Comparison of ENCODE assay signal across 1 cellular context in genomic region chr15:39447881-39448280, GRCh38.
TF ChIP-seq lines count a peak whose summit lies in the region.

No MANE protein-coding gene starts in this region.

TF ChIP-seq in GM23338, 12 proteins besides CTCF, POLR2A, EP300 and RAD21 (continued from another document):
- TF ChIP-seq ZNF331 (CRISPR knock-in tag; IDR thresholded peaks at IDR 0.05; ENCODE audit: low read depth) (no peak), STAT1 (IDR thresholded peaks at IDR 0.05; ENCODE audit: unreplicated experiment) (no peak), EZH2phosphoT487 (IDR thresholded peaks at IDR 0.05; ENCODE audit: unreplicated experiment) (no peak), POLR2AphosphoS5 (IDR thresholded peaks at IDR 0.05; ENCODE audit: low read depth) (no peak), ZNF114 (CRISPR knock-in tag; IDR thresholded peaks at IDR 0.05) (no peak), NANOG (IDR thresholded peaks at IDR 0.05; ENCODE audit: borderline replicate concordance) (no peak), JUNB (IDR thresholded peaks at IDR 0.05; ENCODE audit: unreplicated experiment) (no peak)
- TF ChIP-seq, protein P1, sequence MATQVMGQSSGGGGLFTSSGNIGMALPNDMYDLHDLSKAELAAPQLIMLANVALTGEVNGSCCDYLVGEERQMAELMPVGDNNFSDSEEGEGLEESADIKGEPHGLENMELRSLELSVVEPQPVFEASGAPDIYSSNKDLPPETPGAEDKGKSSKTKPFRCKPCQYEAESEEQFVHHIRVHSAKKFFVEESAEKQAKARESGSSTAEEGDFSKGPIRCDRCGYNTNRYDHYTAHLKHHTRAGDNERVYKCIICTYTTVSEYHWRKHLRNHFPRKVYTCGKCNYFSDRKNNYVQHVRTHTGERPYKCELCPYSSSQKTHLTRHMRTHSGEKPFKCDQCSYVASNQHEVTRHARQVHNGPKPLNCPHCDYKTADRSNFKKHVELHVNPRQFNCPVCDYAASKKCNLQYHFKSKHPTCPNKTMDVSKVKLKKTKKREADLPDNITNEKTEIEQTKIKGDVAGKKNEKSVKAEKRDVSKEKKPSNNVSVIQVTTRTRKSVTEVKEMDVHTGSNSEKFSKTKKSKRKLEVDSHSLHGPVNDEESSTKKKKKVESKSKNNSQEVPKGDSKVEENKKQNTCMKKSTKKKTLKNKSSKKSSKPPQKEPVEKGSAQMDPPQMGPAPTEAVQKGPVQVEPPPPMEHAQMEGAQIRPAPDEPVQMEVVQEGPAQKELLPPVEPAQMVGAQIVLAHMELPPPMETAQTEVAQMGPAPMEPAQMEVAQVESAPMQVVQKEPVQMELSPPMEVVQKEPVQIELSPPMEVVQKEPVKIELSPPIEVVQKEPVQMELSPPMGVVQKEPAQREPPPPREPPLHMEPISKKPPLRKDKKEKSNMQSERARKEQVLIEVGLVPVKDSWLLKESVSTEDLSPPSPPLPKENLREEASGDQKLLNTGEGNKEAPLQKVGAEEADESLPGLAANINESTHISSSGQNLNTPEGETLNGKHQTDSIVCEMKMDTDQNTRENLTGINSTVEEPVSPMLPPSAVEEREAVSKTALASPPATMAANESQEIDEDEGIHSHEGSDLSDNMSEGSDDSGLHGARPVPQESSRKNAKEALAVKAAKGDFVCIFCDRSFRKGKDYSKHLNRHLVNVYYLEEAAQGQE (IDR thresholded peaks at IDR 0.05; ENCODE audit: unreplicated experiment), result no peak
